ENCODE assay signal across 3 cellular contexts in genomic region chr22:38372665-38373064, GRCh38.
A peak's percentile ranks its signal among the peaks of the same experiment; 100 is the strongest.
TF ChIP-seq lines count a peak whose summit lies in the region.

No MANE protein-coding gene starts in this region.

TF ChIP-seq in HEK293, 187 proteins besides CTCF, POLR2A, EP300 and RAD21:
- TF ChIP-seq ZNF791 (tag by site-specific recombination; IDR thresholded peaks at IDR 0.05) (0 out of 2 replicates have a peak, but pooled peaks have one; percentile 54), SETDB1 (IDR thresholded peaks at IDR 0.05; ENCODE audit: insufficient read length, low read length) (peak; percentile 91)

TF ChIP-seq in K562, 482 proteins besides CTCF, POLR2A, EP300 and RAD21:
- TF ChIP-seq TRIM28 (IDR thresholded peaks at IDR 0.05) (peak; percentile 84), ZNF280A (IDR thresholded peaks at IDR 0.05; ENCODE audit: low read depth, partially characterized antibody) (peak; percentile 48), ZFP1 (CRISPR knock-in tag; IDR thresholded peaks at IDR 0.05) (peak; percentile 94), CBX3 (IDR thresholded peaks at IDR 0.05; ENCODE audit: borderline replicate concordance in 1 of 2, low read length in 2 of 2) (peak in 1 of 2 experiments; percentile 64; a peak in 1 of 3 replicates)

TF ChIP-seq in HepG2, 621 proteins besides CTCF, POLR2A, EP300 and RAD21:
- TF ChIP-seq ZFP1 (CRISPR knock-in tag; IDR thresholded peaks at IDR 0.05), result peak; percentile 88; the same call in 1 of the 2 replicates
